ENCODE assay signal across 1 cellular context in genomic region chr7:24920702-24921679, GRCh38.
TF ChIP-seq lines count a peak whose summit lies in the region.

No MANE protein-coding gene starts in this region.

TF ChIP-seq in IMR-90, 13 proteins besides CTCF, POLR2A, EP300 and RAD21:
- TF ChIP-seq MXI1 (IDR thresholded peaks at IDR 0.05; ENCODE audit: borderline replicate concordance, low read depth, low read length) (no peak), FOS (IDR thresholded peaks at IDR 0.05; ENCODE audit: low read depth, low read length) (no peak)
